Comparison of ENCODE assay signal across 8 cellular contexts in genomic region chr22:33210129-33210784, GRCh38.
A peak's percentile ranks its signal among the peaks of the same experiment; 100 is the strongest.
DNase-seq lines count a peak whose midpoint lies in the region; ATAC-seq and TF ChIP-seq lines count a peak whose summit lies in the region.

No MANE protein-coding gene starts in this region.

- H3K27me3 ChIP-seq in adrenal gland, result peaks cover 8% of the 10 kb centered on the region
- H3K27me3 ChIP-seq in CD4-positive, alpha-beta memory T cell (ENCODE audit: insufficient read depth, low read length), result peaks cover 6% of the 10 kb centered on the region

- H3K27me3 Mint-ChIP-seq in CD14-positive monocyte (ENCODE audit: low read depth in 3 of 3), result peaks cover 0 to 14% (median 5%) of the 10 kb centered on the region in 3 donors
- peaks cover 35% of the 10 kb centered on the region for H3K27me3 Mint-ChIP-seq in type B pancreatic cell
- peaks cover 3 to 4% of the 10 kb centered on the region in 2 donors for H3K27me3 Mint-ChIP-seq in CD4-positive, alpha-beta memory T cell

- intact Hi-C loops in CD14-positive monocyte (cut with micrococcal nuclease) (no loop called here), adrenal gland (cut with DNase I) (no loop called here)
- intact Hi-C loops in CD4-positive, alpha-beta memory T cell (cut with micrococcal nuclease), result no loop called here

- CTCF ChIA-PET in CD4-positive, alpha-beta memory T cell (lab: Charles Lee; ENCODE audit: partially characterized antibody), result no interaction called here

- TF ChIP-seq CTCF in CD14-positive monocyte (IDR thresholded peaks at IDR 0.05) (peak; percentile 42), GM20000 (IDR thresholded peaks at IDR 0.05; ENCODE audit: extremely low read depth, missing control alignments) (peak; percentile 74), adrenal gland (IDR thresholded peaks at IDR 0.05) (peak; percentile 32 to 62 (median 51)), type B pancreatic cell (conservative IDR thresholded peaks at IDR 0.05) (peak; percentile 76)

- H3K36me3 Mint-ChIP-seq in CD14-positive monocyte (no peaks in the 10 kb centered on the region), type B pancreatic cell (no peaks in the 10 kb centered on the region)
- H3K36me3 Mint-ChIP-seq in CD4-positive, alpha-beta memory T cell, result no peaks in the 10 kb centered on the region

- H3K4me3 ChIP-seq in adrenal gland, result no peak overlapping the region
- H3K4me3 ChIP-seq in CD4-positive, alpha-beta memory T cell (ENCODE audit: low read length in 2 of 2), result no peak overlapping the region

- no peak for DNase-seq in CD14-positive monocyte (ENCODE audit: low spot score)
- peak; percentile 72 for DNase-seq in GM20000 (ENCODE audit: low spot score)
- peak; percentile 30 for DNase-seq in NCI-H2227 (lab: John Stamatoyannopoulos, UW; ENCODE audit: unreplicated experiment)
- DNase-seq in adrenal gland, result peak; percentile 17 to 53 (median 29)
- DNase-seq in inferior parietal cortex (ENCODE audit: extremely low spot score), result peak; percentile 41
- no peak for DNase-seq in type B pancreatic cell (ENCODE audit: extremely low spot score, unreplicated experiment)
- no peak for DNase-seq in CD4-positive, alpha-beta memory T cell

- no peak overlapping the region for H3K4me3 Mint-ChIP-seq in CD14-positive monocyte
- H3K4me3 Mint-ChIP-seq in type B pancreatic cell, result no peak overlapping the region
- no peak overlapping the region for H3K4me3 Mint-ChIP-seq in CD4-positive, alpha-beta memory T cell

- no peaks in the 10 kb centered on the region for H3K9me3 Mint-ChIP-seq in CD14-positive monocyte
- H3K9me3 Mint-ChIP-seq in type B pancreatic cell, result no peaks in the 10 kb centered on the region
- peaks cover 0 to 4% (median 0%) of the 10 kb centered on the region in 8 donors for H3K9me3 Mint-ChIP-seq in CD4-positive, alpha-beta memory T cell

- POLR2A ChIA-PET in CD4-positive, alpha-beta memory T cell (lab: Charles Lee; ENCODE audit: partially characterized antibody), result no interaction called here

- no peak overlapping the region for H3K27ac ChIP-seq in adrenal gland
- H3K27ac ChIP-seq in CD4-positive, alpha-beta memory T cell (ENCODE audit: low read depth, low read length), result no peak overlapping the region

- 36 to 47% (median 39%) methylated on average over 15 to 19 of the region's 19 CpGs for WGBS in adrenal gland, 4 donors

- no peaks in the 10 kb centered on the region for H3K9me3 ChIP-seq in adrenal gland (replicated peaks in 1 of 3)
- no peaks in the 10 kb centered on the region for H3K9me3 ChIP-seq in CD4-positive, alpha-beta memory T cell (ENCODE audit: control insufficient read depth in 1 of 2, low read length in 2 of 2)

- H3K36me3 ChIP-seq in adrenal gland (replicated peaks in 1 of 2), result no peaks in the 10 kb centered on the region
- H3K36me3 ChIP-seq in CD4-positive, alpha-beta memory T cell (ENCODE audit: insufficient read depth, low read length), result no peaks in the 10 kb centered on the region

- H3K27ac Mint-ChIP-seq in CD14-positive monocyte, result no peak overlapping the region
- no peak overlapping the region for H3K27ac Mint-ChIP-seq in type B pancreatic cell
- no peak overlapping the region for H3K27ac Mint-ChIP-seq in CD4-positive, alpha-beta memory T cell

- ATAC-seq in HG02798 (IDR thresholded peaks at IDR 0.05; ENCODE audit: poor library complexity, unreplicated experiment), result no peak

- no peaks in the 10 kb centered on the region for H3K4me1 Mint-ChIP-seq in CD14-positive monocyte
- H3K4me1 Mint-ChIP-seq in type B pancreatic cell (ENCODE audit: unreplicated experiment), result no peaks in the 10 kb centered on the region
- H3K4me1 Mint-ChIP-seq in CD4-positive, alpha-beta memory T cell, result peaks cover 0 to 3% (median 0%) of the 10 kb centered on the region in 4 donors

- no peaks in the 10 kb centered on the region for H3K4me1 ChIP-seq in adrenal gland (replicated peaks in 1 of 2)
- no peaks in the 10 kb centered on the region for H3K4me1 ChIP-seq in CD4-positive, alpha-beta memory T cell (ENCODE audit: insufficient read depth, low read length)

- TF ChIP-seq POLR2A in adrenal gland (IDR thresholded peaks at IDR 0.05), result no peak

Comparison
In these comparisons a context has a peak if more than half of its experiments do, and no peak if none do; other contexts are left out.
1. DNase-seq: peak in GM20000 (single experiment), NCI-H2227 (single experiment), adrenal gland (7 of 7) and inferior parietal cortex (single experiment); none in CD14-positive monocyte (single experiment), type B pancreatic cell (single experiment) and CD4-positive, alpha-beta memory T cell (0 of 5).
2. Peak in every context shown above with its lines, with median percentiles within 50 percentile points of each other: CTCF ChIP-seq.